ENCODE assay signal across 30 cellular contexts in genomic region chr20:32879538-32879937, GRCh38. TPM values are rescaled to one million over a fixed set of nuclear protein-coding genes. Genes with fewer than 3 reads are reported as not detected.
"Had no signal": no experiment of that assay in that cellular context is flagged by ENCODE, and none has a peak within 500 bp of the region (broad histone marks: within the 10 kb centered on the region; RNA-seq: fewer than 3 reads in every experiment).

No MANE protein-coding gene starts in this region.

- H3K9me3 ChIP-seq: left lung, lower lobe of right lung, ovary, right atrium auricular region, stomach, testis, thyroid gland, transverse colon, upper lobe of left lung, vagina had no signal

- H3K27me3 Mint-ChIP-seq: naive B cell; progenitor cell of endocrine pancreas; stimulated activated naive B cell treated with anti-CD40 and anti-IgM and Interleukin-4, amounts not matched to agents 10 μg/mL and 1 μg/mL and 100 μg/mL, for 72 hours had no signal

- ATAC-seq: left colon; left lung; lower lobe of right lung; natural killer cell; sciatic nerve; stimulated activated naive B cell treated with anti-CD40 and anti-IgM and Interleukin-4, amounts not matched to agents 10 μg/mL and 1 μg/mL and 100 μg/mL, for 72 hours; stimulated activated naive CD8-positive, alpha-beta T cell treated with anti-CD3 and anti-CD28 coated beads, Interleukin-15, Interleukin-2, amounts not matched to agents 100 U/mL and 50 U/mL, for 24 hours had no signal

- DNase-seq: hippocampal formation; kidney glomerular epithelial cell; left colon; left lung; lower lobe of right lung; mammary epithelial cell; mesendoderm; naive B cell; natural killer cell; nephron progenitor cell; ovary; stimulated activated CD4-positive, alpha-beta T cell treated with anti-CD3 and anti-CD28 coated beads, Interleukin-12 subunit alpha, Interleukin-12 subunit beta, amount 100 ng/mL, for 4 hours; stimulated activated CD4-positive, alpha-beta T cell treated with anti-CD3 and anti-CD28 coated beads, Interleukin-15, amount 100 ng/mL, for 24 hours; stimulated activated CD4-positive, alpha-beta T cell treated with anti-CD3 and anti-CD28 coated beads, Interleukin-2, amount 100 ng/mL, for 24 hours; stimulated activated CD4-positive, alpha-beta T cell treated with anti-CD3 and anti-CD28 coated beads, Interleukin-4, amount 100 ng/mL, for 1 hour; stimulated activated naive B cell treated with anti-CD40 and anti-IgM and Interleukin-4, amounts not matched to agents 10 μg/mL and 1 μg/mL and 100 μg/mL, for 72 hours; stimulated activated naive CD8-positive, alpha-beta T cell treated with anti-CD3 and anti-CD28 coated beads, Interleukin-15, Interleukin-2, amounts not matched to agents 100 U/mL and 50 U/mL, for 24 hours; stomach; testis; transverse colon had no signal

- H3K9me3 Mint-ChIP-seq: mesothelial cell of epicardium; naive B cell; natural killer cell; nephron progenitor cell; neural progenitor cell; stimulated activated naive B cell treated with anti-CD40 and anti-IgM and Interleukin-4, amounts not matched to agents 10 μg/mL and 1 μg/mL and 100 μg/mL, for 72 hours had no signal

- H3K27ac ChIP-seq: left lung, lower lobe of right lung, neural progenitor cell, ovary, right atrium auricular region, skin epidermis, testis, thyroid gland, transverse colon, upper lobe of left lung, vagina had no signal

- H3K36me3 ChIP-seq: lower lobe of right lung, neural progenitor cell, ovary, right atrium auricular region, stomach, thyroid gland, transverse colon, upper lobe of left lung, vagina had no signal

- H3K9ac ChIP-seq: neural progenitor cell had no signal

- H3K36me3 Mint-ChIP-seq: mesothelial cell of epicardium, naive B cell, natural killer cell, neural progenitor cell had no signal

- H3K27ac Mint-ChIP-seq: mesothelial cell of epicardium; natural killer cell; nephron progenitor cell; progenitor cell of endocrine pancreas; stimulated activated naive B cell treated with anti-CD40 and anti-IgM and Interleukin-4, amounts not matched to agents 10 μg/mL and 1 μg/mL and 100 μg/mL, for 72 hours had no signal

- H3K4me2 ChIP-seq: neural progenitor cell had no signal

- H3K4me1 ChIP-seq: left lung, lower lobe of right lung, neural progenitor cell, right atrium auricular region, stomach, testis, transverse colon, upper lobe of left lung, vagina had no signal

- H3K4me3 ChIP-seq: left lung, lower lobe of right lung, neural progenitor cell, ovary, right atrium auricular region, skin epidermis, stomach, testis, thyroid gland, transverse colon, upper lobe of left lung, vagina had no signal

- H3K4me1 Mint-ChIP-seq: naive B cell; natural killer cell; stimulated activated naive B cell treated with anti-CD40 and anti-IgM and Interleukin-4, amounts not matched to agents 10 μg/mL and 1 μg/mL and 100 μg/mL, for 72 hours had no signal

- H3K4me3 Mint-ChIP-seq: mesothelial cell of epicardium; naive B cell; natural killer cell; nephron progenitor cell; neural progenitor cell; stimulated activated naive B cell treated with anti-CD40 and anti-IgM and Interleukin-4, amounts not matched to agents 10 μg/mL and 1 μg/mL and 100 μg/mL, for 72 hours had no signal

- H2AFZ ChIP-seq: neural progenitor cell had no signal

- H3K27me3 ChIP-seq: left lung, neural progenitor cell, ovary, right atrium auricular region, stomach, testis, thyroid gland, transverse colon, upper lobe of left lung, vagina had no signal

RNA-seq across cellular contexts. Expression of gene EFCAB8, which starts 20.8 kb away (rescaled TPM):
- total RNA-seq: right atrium auricular region, vagina had no signal
- polyA plus RNA-seq: liver, mammary epithelial cell, ovary, stomach had no signal
